In the genomic region with DNA sequence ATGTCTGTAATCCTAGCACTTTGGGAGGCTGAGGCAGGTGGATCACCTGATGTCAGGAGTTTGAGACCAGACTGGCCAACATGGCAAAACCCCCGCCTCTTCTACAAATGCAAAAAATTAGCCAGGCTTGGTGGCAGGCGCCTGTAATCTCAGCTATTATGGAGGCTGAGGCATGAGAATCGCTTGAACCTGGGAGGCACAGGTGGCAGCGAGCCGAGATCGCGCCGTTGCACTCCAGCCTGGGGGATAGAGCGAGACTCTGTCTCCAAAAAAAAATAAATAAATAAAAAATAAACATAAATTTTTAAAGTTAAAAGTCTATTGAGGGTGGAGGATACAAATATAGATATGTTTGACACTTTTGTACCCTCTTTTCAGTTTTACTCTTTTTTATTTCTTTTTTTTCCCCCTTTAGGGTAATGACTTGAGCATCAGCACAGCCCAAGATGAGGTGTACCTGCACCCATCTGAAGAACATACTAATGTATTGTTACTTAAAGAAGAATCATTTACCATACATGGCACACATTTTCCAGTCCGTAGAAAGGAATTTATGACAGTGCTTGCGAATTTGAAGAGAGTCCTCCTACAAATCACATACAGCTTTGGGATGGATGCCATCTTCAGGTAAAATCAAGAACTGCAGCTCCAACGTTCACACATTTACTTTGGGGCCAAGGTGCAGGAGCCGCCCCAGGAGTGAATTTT, we compare ENCODE assay signal across 8 cellular contexts.
DNase-seq lines count a peak whose midpoint lies in the region; ATAC-seq and TF ChIP-seq lines count a peak whose summit lies in the region.

No MANE protein-coding gene starts in this region.

- WGBS in body of pancreas, 2 donors, result 56 to 58% methylated on average over 13 of the region's 13 CpGs

- no peaks in the 10 kb centered on the region for H3K36me3 ChIP-seq in MM.1S (replicated peaks; ENCODE audit: insufficient read depth, low read length)
- no peaks in the 10 kb centered on the region for H3K36me3 ChIP-seq in body of pancreas (replicated peaks in 1 of 2; ENCODE audit: insufficient read depth in 1 of 2, low read depth in 2 of 2)

- H3K36me3 Mint-ChIP-seq in natural killer cell, result no peaks in the 10 kb centered on the region
- H3K36me3 Mint-ChIP-seq in natural killer cell treated with Interleukin-12 subunit alpha and Interleukin-12 subunit beta and Interleukin-15 and Interleukin-18, amount 100 ng/mL, for 72 hours, result no peaks in the 10 kb centered on the region
- no peaks in the 10 kb centered on the region for H3K36me3 Mint-ChIP-seq in HFFc6 (ENCODE audit: low read depth)
- H3K36me3 Mint-ChIP-seq in immature natural killer cell, result no peaks in the 10 kb centered on the region

- H3K27ac Mint-ChIP-seq in natural killer cell (no peak overlapping the region), HFFc6 (no peak overlapping the region), immature natural killer cell (no peak overlapping the region)
- H3K27ac Mint-ChIP-seq in natural killer cell treated with Interleukin-12 subunit alpha and Interleukin-12 subunit beta and Interleukin-15 and Interleukin-18, amount 100 ng/mL, for 72 hours, result no peak overlapping the region

- peak overlapping the region; percentile 60; the same call in 1 of the 2 replicates for H3K4me2 ChIP-seq in MM.1S (ENCODE audit: low read depth, low read length)

- no peak for TF ChIP-seq POLR2A in body of pancreas (IDR thresholded peaks at IDR 0.05)

- no peaks in the 10 kb centered on the region for H3K9me2 ChIP-seq in MM.1S (replicated peaks; ENCODE audit: insufficient read depth, low read length)

- peak; percentile 69 to 85 (median 79) for ATAC-seq in natural killer cell
- no peak for ATAC-seq in natural killer cell treated with Interleukin-12 subunit alpha and Interleukin-12 subunit beta and Interleukin-15 and Interleukin-18, amount 100 ng/mL, for 72 hours
- peak; percentile 59 for ATAC-seq in body of pancreas

- H3K4me3 Mint-ChIP-seq in natural killer cell, result no peak overlapping the region
- H3K4me3 Mint-ChIP-seq in natural killer cell treated with Interleukin-12 subunit alpha and Interleukin-12 subunit beta and Interleukin-15 and Interleukin-18, amount 100 ng/mL, for 72 hours, result no peak overlapping the region
- H3K4me3 Mint-ChIP-seq in HFFc6, result peak overlapping the region; percentile 32; the same call in 1 of the 2 replicates
- peak overlapping the region in 2 of 5 donors; percentile 35 to 42 for H3K4me3 Mint-ChIP-seq in immature natural killer cell

- H3F3A ChIP-seq in MM.1S (ENCODE audit: insufficient read depth, low read length), result peaks cover 3% of the 10 kb centered on the region; the same call in 1 of the 2 replicates

- peaks cover 18 to 26% of the 10 kb centered on the region in 2 donors for H3K27me3 Mint-ChIP-seq in natural killer cell (ENCODE audit: low read depth in 2 of 2)
- H3K27me3 Mint-ChIP-seq in natural killer cell treated with Interleukin-12 subunit alpha and Interleukin-12 subunit beta and Interleukin-15 and Interleukin-18, amount 100 ng/mL, for 72 hours, result peaks cover 14 to 16% of the 10 kb centered on the region in 2 donors
- no peaks in the 10 kb centered on the region for H3K27me3 Mint-ChIP-seq in HFFc6 (ENCODE audit: insufficient read depth)
- H3K27me3 Mint-ChIP-seq in immature natural killer cell (ENCODE audit: low read depth in 3 of 3), result peaks cover 0 to 7% (median 2%) of the 10 kb centered on the region in 3 donors

- no peaks in the 10 kb centered on the region for H3K27me3 ChIP-seq in MM.1S (replicated peaks; ENCODE audit: insufficient read depth, low read length)
- H3K27me3 ChIP-seq in body of pancreas, result no peaks in the 10 kb centered on the region

- intact Hi-C loops in natural killer cell (cut with micrococcal nuclease) (loop anchor here (2.0 to 5.0 kb wide), 2 partner anchors 527 to 1515 kb away; no protein-coding TSS in a partner anchor), body of pancreas (cut with DNase I) (no loop called here)

- DNase-seq in natural killer cell, result no peak
- DNase-seq in natural killer cell treated with Interleukin-12 subunit alpha and Interleukin-12 subunit beta and Interleukin-15 and Interleukin-18, amount 100 ng/mL, for 72 hours (ENCODE audit: low spot score), result no peak
- DNase-seq in HFFc6, result peak; percentile 68
- peak; percentile 73 for DNase-seq in MM.1S
- DNase-seq in SW480 (ENCODE audit: low spot score), result peak; percentile 72
- peak; percentile 40 to 62 (median 49) for DNase-seq in body of pancreas
- peak; percentile 44 to 61 (median 49) for DNase-seq in immature natural killer cell
- peak; percentile 47 to 70 for DNase-seq in stimulated activated CD4-positive, alpha-beta T cell treated with anti-CD3 and anti-CD28 coated beads, Interleukin-2, amount 100 ng/mL, for 24 hours

- no peak overlapping the region for H3K27ac ChIP-seq in MM.1S (ENCODE audit: low read length)
- no peak overlapping the region for H3K27ac ChIP-seq in body of pancreas

- peaks cover 10% of the 10 kb centered on the region; the same call in 1 of the 2 replicates for H3K4me1 ChIP-seq in MM.1S (ENCODE audit: low read length)
- peaks cover 4% of the 10 kb centered on the region for H3K4me1 ChIP-seq in body of pancreas

- H3K9me3 Mint-ChIP-seq in natural killer cell, result no peaks in the 10 kb centered on the region
- no peaks in the 10 kb centered on the region for H3K9me3 Mint-ChIP-seq in natural killer cell treated with Interleukin-12 subunit alpha and Interleukin-12 subunit beta and Interleukin-15 and Interleukin-18, amount 100 ng/mL, for 72 hours
- no peaks in the 10 kb centered on the region for H3K9me3 Mint-ChIP-seq in HFFc6
- H3K9me3 Mint-ChIP-seq in immature natural killer cell, result no peaks in the 10 kb centered on the region

- TF ChIP-seq CTCF in natural killer cell (IDR thresholded peaks at IDR 0.05) (peak; percentile 70), HFFc6 (IDR thresholded peaks at IDR 0.05) (peak; percentile 96), MM.1S (IDR thresholded peaks at IDR 0.05; ENCODE audit: low read length) (peak; percentile 88), body of pancreas (IDR thresholded peaks at IDR 0.05) (peak; percentile 32 to 81 (median 68))

- H3K4me1 Mint-ChIP-seq in natural killer cell (peaks cover 5 to 6% of the 10 kb centered on the region in 2 donors), HFFc6 (ENCODE audit: low read depth) (peaks cover 18% of the 10 kb centered on the region), immature natural killer cell (peaks cover 8 to 15% of the 10 kb centered on the region in 2 donors)
- H3K4me1 Mint-ChIP-seq in natural killer cell treated with Interleukin-12 subunit alpha and Interleukin-12 subunit beta and Interleukin-15 and Interleukin-18, amount 100 ng/mL, for 72 hours (ENCODE audit: low read depth in 2 of 2), result peaks cover 4 to 6% of the 10 kb centered on the region in 2 donors

- no peaks in the 10 kb centered on the region for H4K20me1 ChIP-seq in MM.1S (ENCODE audit: insufficient read depth, low read length)

- H3K4me3 ChIP-seq in MM.1S (ENCODE audit: low read length) (no peak overlapping the region), body of pancreas (no peak overlapping the region)

- H3K9ac ChIP-seq in MM.1S (ENCODE audit: low read length), result no peak overlapping the region

- no peaks in the 10 kb centered on the region for H3K79me2 ChIP-seq in MM.1S (ENCODE audit: low read length)

- no peak overlapping the region for H2AFZ ChIP-seq in MM.1S (ENCODE audit: low read length)

- H3K9me3 ChIP-seq in MM.1S (replicated peaks; ENCODE audit: insufficient read depth, low read length) (no peaks in the 10 kb centered on the region), body of pancreas (no peaks in the 10 kb centered on the region)

Comparison
In these comparisons a context has a peak if more than half of its experiments do, and no peak if none do; other contexts are left out.
1. ATAC-seq: peak in natural killer cell (3 of 3) and body of pancreas (single experiment); none in natural killer cell treated with Interleukin-12 subunit alpha and Interleukin-12 subunit beta and Interleukin-15 and Interleukin-18, amount 100 ng/mL, for 72 hours (0 of 2).
2. DNase-seq: peak in HFFc6 (single experiment), MM.1S (single experiment), SW480 (single experiment), body of pancreas (4 of 4), immature natural killer cell (3 of 3) and stimulated activated CD4-positive, alpha-beta T cell treated with anti-CD3 and anti-CD28 coated beads, Interleukin-2, amount 100 ng/mL, for 24 hours (2 of 2); none in natural killer cell (single experiment) and natural killer cell treated with Interleukin-12 subunit alpha and Interleukin-12 subunit beta and Interleukin-15 and Interleukin-18, amount 100 ng/mL, for 72 hours (single experiment).
3. Peak in every context shown above with its lines, with median percentiles within 50 percentile points of each other: CTCF ChIP-seq.